ENCODE assay signal across 1 cellular context in the genomic region with DNA sequence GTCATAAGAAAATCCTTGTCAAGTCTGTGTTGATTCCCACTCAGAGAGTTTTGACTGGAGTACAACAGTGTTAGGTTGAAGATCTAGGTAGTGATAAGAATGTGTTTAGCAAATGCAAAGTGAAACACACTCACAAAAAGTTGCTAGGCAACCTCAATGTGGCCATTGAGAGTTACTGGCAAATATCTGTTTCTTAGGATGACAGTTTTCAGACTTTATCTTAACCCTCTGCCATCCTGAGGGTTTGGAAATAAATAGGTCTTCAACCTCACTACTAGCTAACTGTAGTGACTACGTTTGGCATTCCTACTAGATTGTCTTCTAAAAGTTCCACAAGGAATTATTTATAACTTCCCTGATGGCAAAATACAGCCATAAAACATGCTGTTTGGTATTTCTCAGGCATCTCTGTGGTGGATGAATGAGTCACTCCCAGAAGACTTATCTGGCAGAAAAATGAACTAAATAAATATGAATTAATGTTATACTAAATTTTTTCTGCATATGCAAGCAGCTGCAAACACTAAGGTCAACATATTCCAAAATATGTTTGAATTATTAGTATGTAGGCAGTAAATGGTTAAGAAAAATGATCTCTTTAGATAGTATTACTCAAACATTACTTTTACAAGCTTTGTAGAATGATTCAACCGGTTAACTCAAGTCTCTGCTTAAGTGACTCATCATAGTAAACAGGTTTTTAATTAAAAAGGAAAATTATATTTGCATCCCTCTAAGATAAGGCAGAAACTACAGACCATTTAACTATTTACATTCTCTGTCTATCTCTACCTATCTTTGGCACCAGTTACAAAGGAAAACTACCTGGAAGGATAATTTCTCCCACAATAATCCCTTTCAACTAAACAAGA.
TF ChIP-seq lines count a peak whose summit lies in the region.

No MANE protein-coding gene starts in this region.

TF ChIP-seq in HEK293, 187 proteins besides CTCF, POLR2A, EP300 and RAD21 (continued from another document):
- TF ChIP-seq, protein P1, sequence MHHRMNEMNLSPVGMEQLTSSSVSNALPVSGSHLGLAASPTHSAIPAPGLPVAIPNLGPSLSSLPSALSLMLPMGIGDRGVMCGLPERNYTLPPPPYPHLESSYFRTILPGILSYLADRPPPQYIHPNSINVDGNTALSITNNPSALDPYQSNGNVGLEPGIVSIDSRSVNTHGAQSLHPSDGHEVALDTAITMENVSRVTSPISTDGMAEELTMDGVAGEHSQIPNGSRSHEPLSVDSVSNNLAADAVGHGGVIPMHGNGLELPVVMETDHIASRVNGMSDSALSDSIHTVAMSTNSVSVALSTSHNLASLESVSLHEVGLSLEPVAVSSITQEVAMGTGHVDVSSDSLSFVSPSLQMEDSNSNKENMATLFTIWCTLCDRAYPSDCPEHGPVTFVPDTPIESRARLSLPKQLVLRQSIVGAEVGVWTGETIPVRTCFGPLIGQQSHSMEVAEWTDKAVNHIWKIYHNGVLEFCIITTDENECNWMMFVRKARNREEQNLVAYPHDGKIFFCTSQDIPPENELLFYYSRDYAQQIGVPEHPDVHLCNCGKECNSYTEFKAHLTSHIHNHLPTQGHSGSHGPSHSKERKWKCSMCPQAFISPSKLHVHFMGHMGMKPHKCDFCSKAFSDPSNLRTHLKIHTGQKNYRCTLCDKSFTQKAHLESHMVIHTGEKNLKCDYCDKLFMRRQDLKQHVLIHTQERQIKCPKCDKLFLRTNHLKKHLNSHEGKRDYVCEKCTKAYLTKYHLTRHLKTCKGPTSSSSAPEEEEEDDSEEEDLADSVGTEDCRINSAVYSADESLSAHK (tag by site-specific recombination; IDR thresholded peaks at IDR 0.05): peak; percentile 89
- TF ChIP-seq, protein P2, sequence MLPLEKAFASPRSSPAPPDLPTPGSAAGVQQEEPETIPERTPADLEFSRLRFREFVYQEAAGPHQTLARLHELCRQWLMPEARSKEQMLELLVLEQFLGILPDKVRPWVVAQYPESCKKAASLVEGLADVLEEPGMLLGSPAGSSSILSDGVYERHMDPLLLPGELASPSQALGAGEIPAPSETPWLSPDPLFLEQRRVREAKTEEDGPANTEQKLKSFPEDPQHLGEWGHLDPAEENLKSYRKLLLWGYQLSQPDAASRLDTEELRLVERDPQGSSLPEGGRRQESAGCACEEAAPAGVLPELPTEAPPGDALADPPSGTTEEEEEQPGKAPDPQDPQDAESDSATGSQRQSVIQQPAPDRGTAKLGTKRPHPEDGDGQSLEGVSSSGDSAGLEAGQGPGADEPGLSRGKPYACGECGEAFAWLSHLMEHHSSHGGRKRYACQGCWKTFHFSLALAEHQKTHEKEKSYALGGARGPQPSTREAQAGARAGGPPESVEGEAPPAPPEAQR (tag by site-specific recombination; IDR thresholded peaks at IDR 0.05): no peak
- TF ChIP-seq ZNF155 (tag by site-specific recombination; IDR thresholded peaks at IDR 0.05): no peak
- TF ChIP-seq ZNF560 (tag by site-specific recombination; IDR thresholded peaks at IDR 0.05; ENCODE audit: borderline replicate concordance): no peak
- TF ChIP-seq ZBTB17 (tag by site-specific recombination; IDR thresholded peaks at IDR 0.05): 0 out of 2 replicates have a peak, but pooled peaks have one; percentile 39
- no peak for TF ChIP-seq ZSCAN16 (tag by site-specific recombination; IDR thresholded peaks at IDR 0.05)
- TF ChIP-seq ZXDB (tag by site-specific recombination; IDR thresholded peaks at IDR 0.05): 0 out of 2 replicates have a peak, but pooled peaks have one; percentile 18
- no peak for TF ChIP-seq ZNF23 (tag by site-specific recombination; IDR thresholded peaks at IDR 0.05; ENCODE audit: borderline replicate concordance)
- peak; percentile 20; the same call in 1 of the 2 replicates for TF ChIP-seq PRDM1 (tag by site-specific recombination; IDR thresholded peaks at IDR 0.05)
- TF ChIP-seq ZFP69B (tag by site-specific recombination; IDR thresholded peaks at IDR 0.05): no peak
- no peak for TF ChIP-seq ZNF146 (tag by site-specific recombination; IDR thresholded peaks at IDR 0.05)
- TF ChIP-seq HOXD13 (CRISPR knock-in tag; IDR thresholded peaks at IDR 0.05; ENCODE audit: borderline replicate concordance): no peak
